ENCODE assay signal across 8 cellular contexts in genomic region chr20:408843-409696, GRCh38. TPM values are rescaled to one million over a fixed set of nuclear protein-coding genes. Genes with fewer than 3 reads are reported as not detected.
DNase-seq lines count a peak whose midpoint lies in the region; ATAC-seq and TF ChIP-seq lines count a peak whose summit lies in the region.

No MANE protein-coding gene starts in this region.

- no peaks in the 10 kb centered on the region for H3K27me3 ChIP-seq in adrenal gland
- no peaks in the 10 kb centered on the region for H3K27me3 ChIP-seq in liver (ENCODE audit: control insufficient read depth in 4 of 4, insufficient read depth in 4 of 4, low read length in 3 of 4)
- H3K27me3 ChIP-seq in suprapubic skin, result no peaks in the 10 kb centered on the region

- no peak for TF ChIP-seq EP300 in suprapubic skin (IDR thresholded peaks at IDR 0.05)

- H3K36me3 ChIP-seq in adrenal gland (replicated peaks in 1 of 2) (peaks cover 0 to 15% of the 10 kb centered on the region in 2 donors), liver (ENCODE audit: control insufficient read depth in 4 of 4, insufficient read depth in 3 of 4, low read depth in 1 of 4, low read length in 3 of 4) (peaks cover 0 to 14% (median 7%) of the 10 kb centered on the region in 4 donors), suprapubic skin (peaks cover 3% of the 10 kb centered on the region)

- no peak for DNase-seq in CD14-positive monocyte (ENCODE audit: low spot score)
- DNase-seq in Jurkat, Clone E6-1 (ENCODE audit: low read depth, low spot score), result peak; percentile 25
- no peak for DNase-seq in adrenal gland
- no peak for DNase-seq in suprapubic skin (ENCODE audit: low spot score in 2 of 2)
- no peak for DNase-seq in ureter (ENCODE audit: low spot score)
- no peak for DNase-seq in islet precursor cell

- H3K4me1 Mint-ChIP-seq in CD14-positive monocyte, result peaks cover 31% of the 10 kb centered on the region

- peaks cover 1 to 4% (median 3%) of the 10 kb centered on the region in 3 donors for H3K27me3 Mint-ChIP-seq in CD14-positive monocyte (ENCODE audit: low read depth in 3 of 3)

- WGBS in adrenal gland, 4 donors, result 10 to 18% (median 15%) methylated on average over 5 to 7 of the region's 7 CpGs
- 8% methylated on average over 7 of the region's 7 CpGs for WGBS in liver
- WGBS in suprapubic skin, result 6% methylated on average over 7 of the region's 7 CpGs

- H3K36me3 Mint-ChIP-seq in CD14-positive monocyte, result peaks cover 35 to 44% of the 10 kb centered on the region in 2 donors

- TF ChIP-seq RAD21 in liver (IDR thresholded peaks at IDR 0.05), result no peak

- TF ChIP-seq CTCF in CD14-positive monocyte (IDR thresholded peaks at IDR 0.05) (no peak), adrenal gland (IDR thresholded peaks at IDR 0.05) (no peak), liver (IDR thresholded peaks at IDR 0.05; ENCODE audit: low read depth, low read length, missing input control) (no peak), suprapubic skin (IDR thresholded peaks at IDR 0.05) (no peak)

- ATAC-seq in GM19455 (IDR thresholded peaks at IDR 0.05; ENCODE audit: unreplicated experiment), result peak; percentile 10

- peak overlapping the region; percentile 81 to 92 (median 83) for H3K27ac Mint-ChIP-seq in CD14-positive monocyte

- no peaks in the 10 kb centered on the region for H3K9me3 Mint-ChIP-seq in CD14-positive monocyte

- no peak for TF ChIP-seq POLR2A in adrenal gland (IDR thresholded peaks at IDR 0.05)
- no peak for TF ChIP-seq POLR2A in suprapubic skin (IDR thresholded peaks at IDR 0.05)

- H3K4me3 ChIP-seq in Jurkat, Clone E6-1 (ENCODE audit: low read length), result peak overlapping the region; percentile 98
- peak overlapping the region; percentile 89 to 97 (median 93) for H3K4me3 ChIP-seq in adrenal gland
- H3K4me3 ChIP-seq in liver (ENCODE audit: low read depth in 1 of 3, low read length in 3 of 3), result peak overlapping the region; percentile 78 to 98 (median 80)
- H3K4me3 ChIP-seq in suprapubic skin, result peak overlapping the region; percentile 98

- intact Hi-C loops in CD14-positive monocyte (cut with micrococcal nuclease) (loop anchor here (2.0 to 10.0 kb wide), 4 partner anchors 37 to 54 kb away; partner anchors contain the start of gene TBC1D20 (in 2 of the 2)), adrenal gland (cut with DNase I) (no loop called here)

- H3K9me3 ChIP-seq in adrenal gland (replicated peaks in 1 of 3) (no peaks in the 10 kb centered on the region), liver (ENCODE audit: control insufficient read depth in 4 of 4, low read length in 3 of 4) (no peaks in the 10 kb centered on the region), suprapubic skin (no peaks in the 10 kb centered on the region)

- H3K4me3 Mint-ChIP-seq in CD14-positive monocyte, result peak overlapping the region; percentile 88 to 92

- H3K9ac ChIP-seq in liver (ENCODE audit: low read depth in 1 of 2, low read length in 2 of 2), result peak overlapping the region; percentile 70 to 98

- H3K27ac ChIP-seq in adrenal gland (peak overlapping the region; percentile 69 to 99 (median 92)), liver (ENCODE audit: low read depth in 1 of 2, low read length in 2 of 2) (peak overlapping the region; percentile 97 to 98), suprapubic skin (peak overlapping the region; percentile 96)

- peaks cover 10 to 17% of the 10 kb centered on the region in 2 donors for H3K4me1 ChIP-seq in adrenal gland (replicated peaks in 1 of 2)
- H3K4me1 ChIP-seq in liver (ENCODE audit: control insufficient read depth in 4 of 4, insufficient read depth in 4 of 4, low read length in 3 of 4), result peaks cover 10 to 31% (median 23%) of the 10 kb centered on the region in 4 donors
- peaks cover 27% of the 10 kb centered on the region for H3K4me1 ChIP-seq in suprapubic skin

TF ChIP-seq in liver, 16 proteins besides CTCF, POLR2A, EP300 and RAD21:
- TF ChIP-seq RXRA (IDR thresholded peaks at IDR 0.05), result peak in 1 of 2 donors; percentile 19
- no peak for TF ChIP-seq FOXA2 (IDR thresholded peaks at IDR 0.05)
- TF ChIP-seq FOXA1 (IDR thresholded peaks at IDR 0.05), result no peak
- TF ChIP-seq, protein P1, sequence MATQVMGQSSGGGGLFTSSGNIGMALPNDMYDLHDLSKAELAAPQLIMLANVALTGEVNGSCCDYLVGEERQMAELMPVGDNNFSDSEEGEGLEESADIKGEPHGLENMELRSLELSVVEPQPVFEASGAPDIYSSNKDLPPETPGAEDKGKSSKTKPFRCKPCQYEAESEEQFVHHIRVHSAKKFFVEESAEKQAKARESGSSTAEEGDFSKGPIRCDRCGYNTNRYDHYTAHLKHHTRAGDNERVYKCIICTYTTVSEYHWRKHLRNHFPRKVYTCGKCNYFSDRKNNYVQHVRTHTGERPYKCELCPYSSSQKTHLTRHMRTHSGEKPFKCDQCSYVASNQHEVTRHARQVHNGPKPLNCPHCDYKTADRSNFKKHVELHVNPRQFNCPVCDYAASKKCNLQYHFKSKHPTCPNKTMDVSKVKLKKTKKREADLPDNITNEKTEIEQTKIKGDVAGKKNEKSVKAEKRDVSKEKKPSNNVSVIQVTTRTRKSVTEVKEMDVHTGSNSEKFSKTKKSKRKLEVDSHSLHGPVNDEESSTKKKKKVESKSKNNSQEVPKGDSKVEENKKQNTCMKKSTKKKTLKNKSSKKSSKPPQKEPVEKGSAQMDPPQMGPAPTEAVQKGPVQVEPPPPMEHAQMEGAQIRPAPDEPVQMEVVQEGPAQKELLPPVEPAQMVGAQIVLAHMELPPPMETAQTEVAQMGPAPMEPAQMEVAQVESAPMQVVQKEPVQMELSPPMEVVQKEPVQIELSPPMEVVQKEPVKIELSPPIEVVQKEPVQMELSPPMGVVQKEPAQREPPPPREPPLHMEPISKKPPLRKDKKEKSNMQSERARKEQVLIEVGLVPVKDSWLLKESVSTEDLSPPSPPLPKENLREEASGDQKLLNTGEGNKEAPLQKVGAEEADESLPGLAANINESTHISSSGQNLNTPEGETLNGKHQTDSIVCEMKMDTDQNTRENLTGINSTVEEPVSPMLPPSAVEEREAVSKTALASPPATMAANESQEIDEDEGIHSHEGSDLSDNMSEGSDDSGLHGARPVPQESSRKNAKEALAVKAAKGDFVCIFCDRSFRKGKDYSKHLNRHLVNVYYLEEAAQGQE (IDR thresholded peaks at IDR 0.05), result no peak

RNA-seq across cellular contexts. Expression of gene RBCK1, which starts 1.0 kb away (rescaled TPM):
- polyA plus RNA-seq in CD14-positive monocyte (10 to 100 TPM; 66.8 to 70.8 TPM), adrenal gland (100 to 1,000 TPM in 2 of 3 donors, 10 to 100 TPM in 1; 82.9 to 339 (median 253) TPM), liver (10 to 100 TPM; 61.3 to 62.6 TPM)
- polyA plus RNA-seq in Jurkat, Clone E6-1 (2012; ENCODE audit: insufficient read depth, insufficient read length), result 112 TPM
- total RNA-seq in adrenal gland (100 to 1,000 TPM in 6 of 8 donors, 10 to 100 TPM in 2; 79.4 to 163 (median 128) TPM), liver (10 to 100 TPM; 18.0 to 48.3 TPM), suprapubic skin (10 to 100 TPM; 63.6 to 85.3 (median 78.5) TPM), ureter (133 TPM)

RNA-seq across cellular contexts. Expression of gene TRIB3, which starts 28.5 kb away (rescaled TPM):
- 1 to 10 TPM; 8.0 to 9.4 TPM for polyA plus RNA-seq in CD14-positive monocyte
- polyA plus RNA-seq in Jurkat, Clone E6-1 (2012; ENCODE audit: insufficient read depth, insufficient read length), result 19.0 TPM
- total RNA-seq in adrenal gland, result 10 to 100 TPM in 4 of 8 donors, 1 to 10 TPM in 4; 6.4 to 39.7 (median 11.0) TPM
- polyA plus RNA-seq in adrenal gland, result 10 to 100 TPM in 1 of 3 donors, 1 to 10 TPM in 2; 4.3 to 10.8 (median 5.3) TPM
- total RNA-seq in liver, result 10 to 100 TPM in 1 of 2 donors, 1 to 10 TPM in 1; 4.8 to 36.3 TPM
- polyA plus RNA-seq in liver, result 10 to 100 TPM; 41.2 to 63.1 TPM
- total RNA-seq in suprapubic skin, result 10 to 100 TPM; 14.3 to 30.7 (median 28.0) TPM
- 28.1 TPM for total RNA-seq in ureter

RNA-seq across cellular contexts. Expression of gene TBC1D20, which starts 53.3 kb away (rescaled TPM):
- 10 to 100 TPM; 10.5 to 11.3 TPM for polyA plus RNA-seq in CD14-positive monocyte
- 18.2 TPM for polyA plus RNA-seq in Jurkat, Clone E6-1 (2012; ENCODE audit: insufficient read depth, insufficient read length)
- total RNA-seq in adrenal gland, result 10 to 100 TPM; 37.5 to 53.6 (median 47.7) TPM
- 10 to 100 TPM; 23.8 to 38.5 (median 38.2) TPM for polyA plus RNA-seq in adrenal gland
- total RNA-seq in liver, result 10 to 100 TPM; 14.4 to 18.9 TPM
- polyA plus RNA-seq in liver, result 1 to 10 TPM; 8.7 to 9.4 TPM
- 10 to 100 TPM; 49.0 to 78.7 (median 60.6) TPM for total RNA-seq in suprapubic skin
- 48.6 TPM for total RNA-seq in ureter

Comparison
In these comparisons a context has a peak if more than half of its experiments do, and no peak if none do; other contexts are left out.
1. intact Hi-C loops: an anchor here in CD14-positive monocyte (2.0 to 10.0 kb wide); none called in adrenal gland.